Comparison of ENCODE assay signal across 15 cellular contexts in genomic region chr4:174189392-174190029, GRCh38.
A peak's percentile ranks its signal among the peaks of the same experiment; 100 is the strongest.
DNase-seq lines count a peak whose midpoint lies in the region; ATAC-seq and TF ChIP-seq lines count a peak whose summit lies in the region.
"Had no signal": no experiment of that assay in that cellular context is flagged by ENCODE, and none has a peak within 500 bp of the region (broad histone marks: within the 10 kb centered on the region; RNA-seq: fewer than 3 reads in every experiment).

No MANE protein-coding gene starts in this region.

- no peak overlapping the region for H2AK5ac ChIP-seq in H9 (ENCODE audit: insufficient read length, low read length)

- no peak overlapping the region for H4K8ac ChIP-seq in H9 (replicated peaks; ENCODE audit: insufficient read length, low read depth, low read length)

- H3K9me3 Mint-ChIP-seq in activated T-cell treated with anti-CD3 and anti-CD28 coated beads, Interleukin-2, amount 50 U/mL, for 72 hours: peaks cover 0 to 2% of the 10 kb centered on the region in 2 donors
- no peaks in the 10 kb centered on the region for H3K9me3 Mint-ChIP-seq in H9

- no peak overlapping the region for H3K4me2 ChIP-seq in hepatocyte
- H3K4me2 ChIP-seq in H9 (ENCODE audit: insufficient read depth, insufficient read length, low read length): no peak overlapping the region

- peaks cover 32% of the 10 kb centered on the region for H3K27me3 Mint-ChIP-seq in activated T-cell treated with anti-CD3 and anti-CD28 coated beads, Interleukin-2, amount 50 U/mL, for 72 hours (ENCODE audit: low read depth)
- H3K27me3 Mint-ChIP-seq in H9 (ENCODE audit: low read depth): peaks cover 4% of the 10 kb centered on the region; the same call in 1 of the 2 replicates

- H3K56ac ChIP-seq in H9 (ENCODE audit: insufficient read length, low read depth, low read length): no peak overlapping the region

- POLR2A ChIA-PET in HEK293T (lab: Yijun Ruan, JAX): interaction anchor here (0.6 kb wide), 1 partner anchor 11 kb away, joined by 5 read pairs; no protein-coding TSS in a partner anchor

- no peak for TF ChIP-seq CTCF in hepatocyte (IDR thresholded peaks at IDR 0.05; ENCODE audit: poor library complexity)
- no peak for TF ChIP-seq CTCF in H9 (conservative IDR thresholded peaks at IDR 0.05)

- no peaks in the 10 kb centered on the region for H3K4me1 Mint-ChIP-seq in activated T-cell treated with anti-CD3 and anti-CD28 coated beads, Interleukin-2, amount 50 U/mL, for 72 hours (ENCODE audit: low read depth)
- H3K4me1 Mint-ChIP-seq in H9: no peaks in the 10 kb centered on the region
- H3K4me1 Mint-ChIP-seq: CD4-positive, alpha-beta memory T cell had no signal

- H4K91ac ChIP-seq in H9 (ENCODE audit: insufficient read length, low read depth, low read length): no peak overlapping the region

- H4K20me1 ChIP-seq in hepatocyte (ENCODE audit: insufficient read depth, poor library complexity, severe bottlenecking): no peaks in the 10 kb centered on the region
- H4K20me1 ChIP-seq in H9 (ENCODE audit: control insufficient read depth, insufficient read depth, insufficient read length): no peaks in the 10 kb centered on the region

- H2BK12ac ChIP-seq in H9 (ENCODE audit: insufficient read length, low read depth, low read length): no peak overlapping the region

- no peak overlapping the region for H2BK5ac ChIP-seq in H9 (ENCODE audit: insufficient read length, low read length)

- H3K4me3 Mint-ChIP-seq in activated T-cell treated with anti-CD3 and anti-CD28 coated beads, Interleukin-2, amount 50 U/mL, for 72 hours: no peak overlapping the region
- no peak overlapping the region for H3K4me3 Mint-ChIP-seq in H9
- H3K4me3 Mint-ChIP-seq: CD4-positive, alpha-beta memory T cell had no signal

- no peak overlapping the region for H2BK120ac ChIP-seq in H9 (ENCODE audit: low read depth, low read length, poor library complexity, severe bottlenecking)

- no peak overlapping the region for H2BK20ac ChIP-seq in H9 (ENCODE audit: low read depth, low read length, poor library complexity, severe bottlenecking)

- H3K9me2 ChIP-seq in hepatocyte (replicated peaks; ENCODE audit: insufficient read depth): no peaks in the 10 kb centered on the region

- H2AFZ ChIP-seq in hepatocyte (no peak overlapping the region), H9 (ENCODE audit: low read length) (no peak overlapping the region)
- H2AFZ ChIP-seq: GM23248 had no signal

- peaks cover 5% of the 10 kb centered on the region for H3K4me1 ChIP-seq in hepatocyte (ENCODE audit: insufficient read depth)
- H3K4me1 ChIP-seq in H9 (ENCODE audit: insufficient read depth, low read length): no peaks in the 10 kb centered on the region

- H3K36me3 Mint-ChIP-seq in activated T-cell treated with anti-CD3 and anti-CD28 coated beads, Interleukin-2, amount 50 U/mL, for 72 hours (ENCODE audit: insufficient read depth in 2 of 2): no peaks in the 10 kb centered on the region
- H3K36me3 Mint-ChIP-seq in H9 (ENCODE audit: insufficient read depth in 1 of 3, low read depth in 3 of 3): peaks cover 0 to under 1% (median 0%) of the 10 kb centered on the region in 3 experiments; a peak in 1 of 7 replicates
- H3K36me3 Mint-ChIP-seq: CD4-positive, alpha-beta memory T cell had no signal

- H3K14ac ChIP-seq in H9 (ENCODE audit: insufficient read depth, low read length): no peak overlapping the region

- no peak overlapping the region for H3K9ac ChIP-seq in H9 (ENCODE audit: extremely low read depth, insufficient read length, low read length)
- H3K9ac ChIP-seq: GM23248 had no signal

- 76% methylated on average over 5 of the region's 5 CpGs for WGBS in hepatocyte (ENCODE audit: low lambda C conversion rate, missing lambda C conversion rate)
- WGBS in H9 (ENCODE audit: extremely low coverage, insufficient read length, low lambda C conversion rate): no CpG with 5 or more reads among the region's 5 CpGs

- no peak overlapping the region for H2BK15ac ChIP-seq in H9 (ENCODE audit: low read depth, low read length)

- DNase-seq in EH (ENCODE audit: low read depth) (peak; percentile 11), HEK293T (ENCODE audit: extremely low spot score) (no peak), amniotic epithelial cell (ENCODE audit: low read depth) (peak; percentile 59), hepatocyte (ENCODE audit: low spot score) (peak; percentile 12), H9 (no peak)
- no peak for DNase-seq in activated T-cell treated with anti-CD3 and anti-CD28 coated beads, Interleukin-2, amount 50 U/mL, for 72 hours
- DNase-seq: BE2C; CD4-positive, alpha-beta memory T cell; DMS153; DMS79 treated with DMSO at 0.1 percent for 48 hours; GF-D8; GM23248 had no signal

- no peaks in the 10 kb centered on the region for H3K9me3 ChIP-seq in hepatocyte (ENCODE audit: low read depth)
- no peaks in the 10 kb centered on the region for H3K9me3 ChIP-seq in H9 (ENCODE audit: control insufficient read depth, low read depth, low read length)
- H3K9me3 ChIP-seq: BE2C had no signal

- H3K79me2 ChIP-seq in hepatocyte: no peaks in the 10 kb centered on the region
- H3K79me2 ChIP-seq in H9 (ENCODE audit: insufficient read depth, low read length): no peaks in the 10 kb centered on the region

- H3K23ac ChIP-seq in H9 (ENCODE audit: insufficient read length, low read depth, low read length): no peak overlapping the region

- no peaks in the 10 kb centered on the region for H3K79me1 ChIP-seq in H9 (ENCODE audit: insufficient read depth, low read depth, low read length, poor library complexity, severe bottlenecking)

- H3K27ac ChIP-seq in hepatocyte (peak overlapping the region; percentile 11), H9 (ENCODE audit: insufficient read length, low read depth, low read length) (no peak overlapping the region)
- H3K27ac ChIP-seq: C4-2B, GM23248 had no signal

- no peak overlapping the region for H3K18ac ChIP-seq in H9 (ENCODE audit: insufficient read length, low read depth, low read length)

- no peak overlapping the region for H3T11ph ChIP-seq in H9 (ENCODE audit: low read length)

- no peaks in the 10 kb centered on the region for H3K36me3 ChIP-seq in hepatocyte (replicated peaks; ENCODE audit: insufficient read depth, low read depth)

- no peak overlapping the region for H4K5ac ChIP-seq in H9 (ENCODE audit: insufficient read length, low read depth, low read length)

- ATAC-seq in activated T-cell treated with anti-CD3 and anti-CD28 coated beads, Interleukin-2, amount 50 U/mL, for 72 hours (replicated peaks in 1 of 2): no peak
- ATAC-seq in GM18873 (IDR thresholded peaks at IDR 0.05; ENCODE audit: low FRiP score, unreplicated experiment): no peak
- ATAC-seq in GM21367 (IDR thresholded peaks at IDR 0.05; ENCODE audit: unreplicated experiment): no peak

- no peak overlapping the region for H3K4ac ChIP-seq in H9 (ENCODE audit: low read depth, low read length)

- H3K4me3 ChIP-seq in hepatocyte: no peak overlapping the region
- H3K4me3 ChIP-seq: GM23248 had no signal

- H3K23me2 ChIP-seq in H9 (ENCODE audit: insufficient read length, low read depth, low read length, poor library complexity, severe bottlenecking): no peaks in the 10 kb centered on the region

- CTCF ChIA-PET in HEK293T (lab: Yijun Ruan, JAX): interaction anchor here (0.6 to 0.7 kb wide), 2 partner anchors 9 to 12 kb away, joined by 3 read pairs; no protein-coding TSS in a partner anchor

- no peak overlapping the region for H3K27ac Mint-ChIP-seq in activated T-cell treated with anti-CD3 and anti-CD28 coated beads, Interleukin-2, amount 50 U/mL, for 72 hours
- no peak overlapping the region for H3K27ac Mint-ChIP-seq in H9
- H3K27ac Mint-ChIP-seq: CD4-positive, alpha-beta memory T cell had no signal

- H3K27me3 ChIP-seq in hepatocyte: no peaks in the 10 kb centered on the region
- H3K27me3 ChIP-seq in H9 (ENCODE audit: insufficient read depth, low read length): no peaks in the 10 kb centered on the region
- H3K27me3 ChIP-seq: BE2C had no signal

TF ChIP-seq in HEK293T, 16 proteins besides CTCF, POLR2A, EP300 and RAD21:
- TF ChIP-seq, protein P1, sequence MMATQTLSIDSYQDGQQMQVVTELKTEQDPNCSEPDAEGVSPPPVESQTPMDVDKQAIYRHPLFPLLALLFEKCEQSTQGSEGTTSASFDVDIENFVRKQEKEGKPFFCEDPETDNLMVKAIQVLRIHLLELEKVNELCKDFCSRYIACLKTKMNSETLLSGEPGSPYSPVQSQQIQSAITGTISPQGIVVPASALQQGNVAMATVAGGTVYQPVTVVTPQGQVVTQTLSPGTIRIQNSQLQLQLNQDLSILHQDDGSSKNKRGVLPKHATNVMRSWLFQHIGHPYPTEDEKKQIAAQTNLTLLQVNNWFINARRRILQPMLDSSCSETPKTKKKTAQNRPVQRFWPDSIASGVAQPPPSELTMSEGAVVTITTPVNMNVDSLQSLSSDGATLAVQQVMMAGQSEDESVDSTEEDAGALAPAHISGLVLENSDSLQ (IDR thresholded peaks at IDR 0.05): peak; percentile 59; the same call in 1 of the 2 replicates
- no peak for TF ChIP-seq HDGF (IDR thresholded peaks at IDR 0.05; ENCODE audit: borderline replicate concordance)
- TF ChIP-seq L3MBTL2 (conservative IDR thresholded peaks at IDR 0.05): no peak
- peak; percentile 77; the same call in 1 of the 2 replicates for TF ChIP-seq CTBP1 (IDR thresholded peaks at IDR 0.05; ENCODE audit: borderline replicate concordance)
- TF ChIP-seq SP1 (IDR thresholded peaks at IDR 0.05): no peak

Comparison
In these comparisons a context has a peak if more than half of its experiments do, and no peak if none do; other contexts are left out.
1. DNase-seq: peak in EH (single experiment), amniotic epithelial cell (single experiment) and hepatocyte (single experiment); none in HEK293T (single experiment), activated T-cell treated with anti-CD3 and anti-CD28 coated beads, Interleukin-2, amount 50 U/mL, for 72 hours (0 of 2) and H9 (single experiment).